Comparison of ENCODE assay signal across 23 cellular contexts in the genomic region with DNA sequence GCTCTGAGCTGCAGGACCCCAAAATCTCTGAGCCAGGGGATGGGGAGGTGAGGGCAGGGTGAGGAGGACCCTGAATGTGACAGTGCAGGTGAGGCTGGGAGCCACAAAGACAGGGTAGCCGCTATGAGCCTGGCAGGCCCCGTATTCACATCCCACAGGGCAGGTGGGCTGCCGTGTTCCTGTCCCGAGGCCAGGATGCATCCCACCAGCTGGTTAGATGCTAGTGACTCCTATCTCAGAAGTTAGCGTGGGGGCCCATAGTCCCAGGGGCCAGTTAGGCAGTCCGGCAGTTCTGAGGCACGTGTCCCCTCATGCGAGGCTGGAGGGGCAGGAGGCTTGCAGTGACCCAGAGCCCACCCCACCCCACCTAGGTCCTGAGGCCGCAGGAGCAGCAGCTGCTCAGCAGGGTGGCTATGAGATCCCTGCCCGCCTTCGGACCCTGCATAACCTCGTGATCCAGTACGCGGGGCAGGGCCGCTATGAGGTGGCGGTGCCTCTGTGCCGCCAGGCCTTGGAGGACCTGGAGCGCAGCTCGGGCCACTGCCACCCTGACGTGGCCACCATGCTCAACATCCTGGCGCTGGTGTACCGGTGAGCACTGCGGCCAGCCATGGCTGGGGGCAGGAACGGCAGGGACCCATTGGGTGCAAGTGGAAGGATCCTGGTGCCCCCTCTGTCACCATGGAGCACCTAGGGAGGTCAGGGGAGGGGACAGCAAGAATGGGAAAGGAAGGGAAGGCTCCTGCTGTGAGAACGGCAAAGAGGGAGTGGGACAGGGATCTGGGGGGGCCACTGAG. TPM values are rescaled to one million over a fixed set of nuclear protein-coding genes. Genes with fewer than 3 reads are reported as not detected.
DNase-seq lines count a peak whose midpoint lies in the region; ATAC-seq, FAIRE-seq and TF ChIP-seq lines count a peak whose summit lies in the region.
"Had no signal": no experiment of that assay in that cellular context is flagged by ENCODE, and none has a peak within 500 bp of the region (broad histone marks: within the 10 kb centered on the region; RNA-seq: fewer than 3 reads in every experiment).

No MANE protein-coding gene starts in this region.

- WGBS in K562 (ENCODE audit: insufficient coverage, low coverage, missing lambda C conversion rate), result 47% methylated on average over 11 of the region's 25 CpGs

- H2AFZ ChIP-seq in K562 (ENCODE audit: low read depth, low read length) (no peak overlapping the region), osteoblast (ENCODE audit: low read length) (no peak overlapping the region)

- POLR2A ChIA-PET in RWPE1 (lab: Yijun Ruan, JAX; ENCODE audit: low non-redundant PET) (no interaction called here), K562 (lab: Yijun Ruan, JAX) (interaction anchor here (0.6 kb wide), 1 partner anchor 55 kb away, joined by 4 read pairs; no protein-coding TSS in a partner anchor)

- CTCF ChIA-PET in RWPE1 (lab: Yijun Ruan, JAX), result no interaction called here
- CTCF ChIA-PET in K562 (lab: Yijun Ruan, JAX; ENCODE audit: low intra/inter-chr PET ratio), result no interaction called here

- TF ChIP-seq EP300 in K562 (IDR thresholded peaks at IDR 0.05; ENCODE audit: low read length), result no peak

- no TSS peak for BruUV-seq in K562 (replicated peaks; lab: Mats Ljungman, UMichigan)

- H3K4me1 ChIP-seq in K562 (replicated peaks in 1 of 2; ENCODE audit: control insufficient read depth in 2 of 2, insufficient read depth in 2 of 2, low read length in 2 of 2) (peaks cover 0 to 54% of the 10 kb centered on the region in 2 experiments; a peak in 2 of 5 replicates), osteoblast (ENCODE audit: insufficient read depth, low read length) (no peaks in the 10 kb centered on the region)
- H3K4me1 ChIP-seq: BE2C had no signal

- H3K4me2 ChIP-seq in K562 (ENCODE audit: insufficient read depth, low read length) (no peak overlapping the region), osteoblast (ENCODE audit: insufficient read depth, low read length) (no peak overlapping the region)

- DNase-seq in RWPE1 (ENCODE audit: low spot score) (no peak), K562 (ENCODE audit: extremely low read depth in 1 of 4, low spot score in 3 of 4) (no peak), osteoblast (ENCODE audit: insufficient read length, low spot score, missing footprints) (peak; percentile 85), epidermal melanocyte (ENCODE audit: insufficient read length, low spot score) (no peak), ureter (ENCODE audit: low spot score) (no peak)
- DNase-seq: BE2C, DMS79 treated with DMSO at 0.1 percent for 48 hours, Kasumi-1, NCI-H1694, NCI-H2081 treated with DMSO at 0.1 percent for 48 hours, NCI-H2171 treated with DMSO at 0.1 percent for 48 hours, NCI-H524 treated with DMSO at 0.1 percent for 48 hours, NCI-H82, OCI-M1, Right ventricle myocardium superior, SW 1271 had no signal

- H3K9me1 ChIP-seq in K562 (ENCODE audit: control insufficient read depth, insufficient read depth, low read length), result no peaks in the 10 kb centered on the region

- H3K9me3 ChIP-seq in K562 (replicated peaks; ENCODE audit: control insufficient read depth, insufficient read depth, low read depth, low read length) (no peaks in the 10 kb centered on the region), osteoblast (ENCODE audit: low read depth, low read length) (no peaks in the 10 kb centered on the region)
- H3K9me3 ChIP-seq: BE2C had no signal

- TF ChIP-seq POLR2A in K562 (conservative IDR thresholded peaks at IDR 0.05), result no peak

- no peaks in the 10 kb centered on the region for H3K27me3 ChIP-seq in K562 (ENCODE audit: control insufficient read depth in 2 of 2, insufficient read depth in 2 of 2, low read length in 2 of 2)
- no peaks in the 10 kb centered on the region for H3K27me3 ChIP-seq in osteoblast (ENCODE audit: insufficient read depth, low read length)

- H3K79me2 ChIP-seq in K562 (ENCODE audit: control insufficient read depth, insufficient read depth, low read length) (no peaks in the 10 kb centered on the region), osteoblast (ENCODE audit: insufficient read depth, low read length) (no peaks in the 10 kb centered on the region)

- H4K20me1 ChIP-seq in K562 (replicated peaks; ENCODE audit: control insufficient read depth, insufficient read depth, low read length) (peaks cover 3% of the 10 kb centered on the region; the same call in 1 of the 2 replicates), osteoblast (ENCODE audit: insufficient read depth, low read length) (peaks cover 9% of the 10 kb centered on the region)

- intact Hi-C loops in K562 (cut with micrococcal nuclease), result no loop called here

- TF ChIP-seq RAD21 in K562 (CRISPR knock-in tag; conservative IDR thresholded peaks at IDR 0.05 in 1 of 2, IDR thresholded peaks at IDR 0.05 in 1 of 2), result no peak

- H3K4me3 ChIP-seq in K562 (no peak overlapping the region), osteoblast (ENCODE audit: insufficient read depth, low read length) (no peak overlapping the region)

- ATAC-seq in K562, result no peak

- FAIRE-seq in K562 (lab: Jason Lieb, UNC), result no peak
- FAIRE-seq: H54, HTR-8/SVneo, RCC 7860 had no signal

- peaks cover 31% of the 10 kb centered on the region; the same call in 1 of the 3 replicates for H3K36me3 ChIP-seq in K562 (ENCODE audit: control insufficient read depth, insufficient read depth, low read length)
- H3K36me3 ChIP-seq in osteoblast (ENCODE audit: insufficient read depth, low read length), result peaks cover 21% of the 10 kb centered on the region
- H3K36me3 ChIP-seq: BE2C had no signal

- TF ChIP-seq CTCF in RWPE1 (conservative IDR thresholded peaks at IDR 0.05; ENCODE audit: low read depth), result no peak
- no peak for TF ChIP-seq CTCF in K562 (IDR thresholded peaks at IDR 0.05 in 2 of 3, conservative IDR thresholded peaks at IDR 0.05 in 1 of 3; ENCODE audit: insufficient read depth in 2 of 3, low read depth in 1 of 3, low read length in 3 of 3)
- TF ChIP-seq CTCF in osteoblast (IDR thresholded peaks at IDR 0.05; ENCODE audit: extremely low read depth, low read depth, low read length), result no peak

- in situ Hi-C loops in K562 (cut with MboI), result no loop called here

- H3K27ac ChIP-seq in RWPE1, result peak overlapping the region; percentile 35
- H3K27ac ChIP-seq in K562 (ENCODE audit: extremely low read depth, low read depth, low read length), result no peak overlapping the region
- no peak overlapping the region for H3K27ac ChIP-seq in osteoblast (ENCODE audit: low read depth, low read length)

- H3K9ac ChIP-seq in K562 (ENCODE audit: insufficient read depth in 1 of 2, low read depth in 2 of 2, low read length in 2 of 2), result peak overlapping the region in 1 of 2 experiments; percentile 32; a peak in 2 of 4 replicates

RNA-seq across cellular contexts. Expression of gene KLC3, which starts 7.2 kb away (rescaled TPM):
- 0.86 and 1.9 TPM in 2 replicates for total RNA-seq in K562 (2011; cell fraction: chromatin; rRNA removed; ENCODE audit: low replicate concordance)
- total RNA-seq in K562 (2011; cell fraction: nucleolus; rRNA removed), result 1.3 and 1.6 TPM in 2 replicates
- total RNA-seq in K562 (2011; cell fraction: nucleoplasm; rRNA removed), result 1.5 and 1.6 TPM in 2 replicates
- 1.2 and 1.3 TPM in 2 replicates for total RNA-seq in K562 (2014; rRNA removed)
- 0.22 TPM in 1 of 2 replicates, not detected in the other for total RNA-seq in K562 (2014; rRNA removed; fragmentation: Illumina TruSeq; extraction: Trizol)
- total RNA-seq in K562 (2015; rRNA removed; fragmentation: Illumina TruSeq; extraction: Trizol), result 0.19 TPM in 1 of 2 replicates, not detected in the other
- total RNA-seq in K562 (2021), result 0.56 and 0.71 TPM in 2 replicates
- 0.60 and 0.95 TPM in 2 replicates for polyA plus RNA-seq in K562 (2011; rRNA removed)
- 0.80 and 1.6 TPM in 2 replicates for polyA plus RNA-seq in K562 (2011; cell fraction: cytosol; rRNA removed)
- 1.0 and 2.1 TPM in 2 replicates for polyA plus RNA-seq in K562 (2011; cell fraction: nucleus; rRNA removed)
- 0.55 and 0.86 TPM in 2 replicates for polyA plus RNA-seq in K562 (2012)
- 0.21 and 0.43 TPM in 2 replicates for polyA plus RNA-seq in K562 (2014; fragmentation: Illumina TruSeq; extraction: Trizol)
- polyA plus RNA-seq in K562 (2014; fragmentation: Nextera tagmentation; extraction: Ambion mirVana), result under 1 TPM in 1 of 2 experiments, not detected in 1; 0.03 TPM
- 0.58 and 0.90 TPM in 2 replicates for polyA plus RNA-seq in K562 (2014; rRNA removed)
- polyA minus RNA-seq in K562 (2011; rRNA and poly(A)+ RNA removed), result 0.15 and 0.35 TPM in 2 replicates
- polyA minus RNA-seq in K562 (2011; cell fraction: cytosol; rRNA and poly(A)+ RNA removed), result 1.0 TPM in 1 of 2 replicates, not detected in the other
- polyA minus RNA-seq in K562 (2011; cell fraction: nucleus; rRNA and poly(A)+ RNA removed), result 0.22 TPM in 1 of 2 replicates, not detected in the other
- 0.29 and 0.72 TPM in 2 replicates for total RNA-seq in osteoblast
- total RNA-seq in ureter, result 1.3 TPM
- total RNA-seq: Right ventricle myocardium superior had no signal
- polyA plus RNA-seq: IgD-negative memory B cell had no signal

RNA-seq across cellular contexts. Expression of gene ERCC2, which starts 22.6 kb away (rescaled TPM):
- 133 and 285 TPM in 2 replicates for total RNA-seq in K562 (2011; cell fraction: chromatin; rRNA removed; ENCODE audit: low replicate concordance)
- total RNA-seq in K562 (2011; cell fraction: nucleolus; rRNA removed), result 121 and 134 TPM in 2 replicates
- total RNA-seq in K562 (2011; cell fraction: nucleoplasm; rRNA removed), result 92.9 and 95.2 TPM in 2 replicates
- 26.4 and 29.8 TPM in 2 replicates for total RNA-seq in K562 (2014; rRNA removed)
- 12.0 and 15.0 TPM in 2 replicates for total RNA-seq in K562 (2014; rRNA removed; fragmentation: Illumina TruSeq; extraction: Trizol)
- total RNA-seq in K562 (2015; rRNA removed; fragmentation: Illumina TruSeq; extraction: Trizol), result 12.9 and 13.9 TPM in 2 replicates
- 55.9 and 57.7 TPM in 2 replicates for total RNA-seq in K562 (2021)
- polyA plus RNA-seq in K562 (2011; rRNA removed), result 23.4 and 52.4 TPM in 2 replicates
- polyA plus RNA-seq in K562 (2011; cell fraction: cytosol; rRNA removed), result 23.5 and 48.2 TPM in 2 replicates
- 142 and 172 TPM in 2 replicates for polyA plus RNA-seq in K562 (2011; cell fraction: nucleus; rRNA removed)
- 37.7 and 45.1 TPM in 2 replicates for polyA plus RNA-seq in K562 (2012)
- 28.5 and 32.7 TPM in 2 replicates for polyA plus RNA-seq in K562 (2014; fragmentation: Illumina TruSeq; extraction: Trizol)
- 1 to 10 TPM; 2.2 to 2.4 TPM for polyA plus RNA-seq in K562 (2014; fragmentation: Nextera tagmentation; extraction: Ambion mirVana)
- 31.1 and 31.6 TPM in 2 replicates for polyA plus RNA-seq in K562 (2014; rRNA removed)
- polyA minus RNA-seq in K562 (2011; rRNA and poly(A)+ RNA removed), result 51.5 and 54.5 TPM in 2 replicates
- polyA minus RNA-seq in K562 (2011; cell fraction: cytosol; rRNA and poly(A)+ RNA removed), result 26.8 and 33.6 TPM in 2 replicates
- 37.0 and 57.0 TPM in 2 replicates for polyA minus RNA-seq in K562 (2011; cell fraction: nucleus; rRNA and poly(A)+ RNA removed)
- 47.4 and 52.5 TPM in 2 replicates for total RNA-seq in osteoblast
- total RNA-seq in ureter, result 26.1 TPM

RNA-seq across cellular contexts. Expression of gene CKM, which starts 25.1 kb away (rescaled TPM):
- not detected in 2 replicates for total RNA-seq in K562 (2011; cell fraction: chromatin; rRNA removed; ENCODE audit: low replicate concordance)
- total RNA-seq in K562 (2011; cell fraction: nucleolus; rRNA removed), result not detected in 2 replicates
- total RNA-seq in K562 (2011; cell fraction: nucleoplasm; rRNA removed), result not detected in 2 replicates
- total RNA-seq in K562 (2014; rRNA removed) (not detected in 2 replicates), K562 (2014; rRNA removed; fragmentation: Illumina TruSeq; extraction: Trizol) (not detected in 2 replicates), K562 (2015; rRNA removed; fragmentation: Illumina TruSeq; extraction: Trizol) (0.14 and 0.15 TPM in 2 replicates), K562 (2021) (0.09 and 0.11 TPM in 2 replicates), osteoblast (under 0.01 and 0.36 TPM in 2 replicates), ureter (2.8 TPM)
- polyA plus RNA-seq in K562 (2011; rRNA removed) (0.47 TPM in 1 of 2 replicates, not detected in the other), K562 (2014; fragmentation: Illumina TruSeq; extraction: Trizol) (not detected in 2 replicates), K562 (2014; fragmentation: Nextera tagmentation; extraction: Ambion mirVana) (under 1 TPM; 0.06 TPM), K562 (2014; rRNA removed) (0.08 and 0.17 TPM in 2 replicates)
- polyA plus RNA-seq in K562 (2011; cell fraction: cytosol; rRNA removed), result 0.22 and 0.62 TPM in 2 replicates
- 0.10 and 0.70 TPM in 2 replicates for polyA plus RNA-seq in K562 (2011; cell fraction: nucleus; rRNA removed)
- 0.13 and 0.30 TPM in 2 replicates for polyA plus RNA-seq in K562 (2012)
- 0.18 TPM in 1 of 2 replicates, not detected in the other for polyA minus RNA-seq in K562 (2011; rRNA and poly(A)+ RNA removed)
- not detected in 2 replicates for polyA minus RNA-seq in K562 (2011; cell fraction: cytosol; rRNA and poly(A)+ RNA removed)
- polyA minus RNA-seq in K562 (2011; cell fraction: nucleus; rRNA and poly(A)+ RNA removed), result 0.33 TPM in 1 of 2 replicates, not detected in the other
- total RNA-seq: A673, MCF 10A, SK-MEL-5 had no signal
- polyA plus RNA-seq: IgD-negative memory B cell had no signal

RNA-seq across cellular contexts. Expression of gene PPP1R13L, which starts 57.1 kb away (rescaled TPM):
- 13.7 and 25.0 TPM in 2 replicates for total RNA-seq in K562 (2011; cell fraction: chromatin; rRNA removed; ENCODE audit: low replicate concordance)
- 14.5 and 17.6 TPM in 2 replicates for total RNA-seq in K562 (2011; cell fraction: nucleolus; rRNA removed)
- total RNA-seq in K562 (2011; cell fraction: nucleoplasm; rRNA removed), result 15.8 and 21.6 TPM in 2 replicates
- total RNA-seq in K562 (2014; rRNA removed) (2.3 TPM in 2 replicates), K562 (2014; rRNA removed; fragmentation: Illumina TruSeq; extraction: Trizol) (0.84 and 1.0 TPM in 2 replicates), K562 (2015; rRNA removed; fragmentation: Illumina TruSeq; extraction: Trizol) (0.83 and 0.94 TPM in 2 replicates), K562 (2021) (4.5 and 6.7 TPM in 2 replicates), osteoblast (6.9 and 8.5 TPM in 2 replicates), ureter (108 TPM)
- polyA plus RNA-seq in K562 (2011; rRNA removed) (2.0 and 6.6 TPM in 2 replicates), K562 (2014; fragmentation: Illumina TruSeq; extraction: Trizol) (2.7 and 3.6 TPM in 2 replicates), K562 (2014; fragmentation: Nextera tagmentation; extraction: Ambion mirVana) (under 1 TPM; 0.32 to 0.82 TPM), K562 (2014; rRNA removed) (1.7 and 3.7 TPM in 2 replicates)
- polyA plus RNA-seq in K562 (2011; cell fraction: cytosol; rRNA removed), result 2.6 and 3.5 TPM in 2 replicates
- 16.5 and 21.1 TPM in 2 replicates for polyA plus RNA-seq in K562 (2011; cell fraction: nucleus; rRNA removed)
- polyA plus RNA-seq in K562 (2012), result 7.4 and 23.3 TPM in 2 replicates
- 1.6 and 2.6 TPM in 2 replicates for polyA minus RNA-seq in K562 (2011; rRNA and poly(A)+ RNA removed)
- 2.4 and 7.6 TPM in 2 replicates for polyA minus RNA-seq in K562 (2011; cell fraction: cytosol; rRNA and poly(A)+ RNA removed)
- 3.1 and 6.1 TPM in 2 replicates for polyA minus RNA-seq in K562 (2011; cell fraction: nucleus; rRNA and poly(A)+ RNA removed)

RNA-seq across cellular contexts. Expression of gene POLR1G, which starts 58.7 kb away (rescaled TPM):
- 7.5 and 14.6 TPM in 2 replicates for total RNA-seq in K562 (2011; cell fraction: chromatin; rRNA removed; ENCODE audit: low replicate concordance)
- 11.1 and 14.3 TPM in 2 replicates for total RNA-seq in K562 (2011; cell fraction: nucleolus; rRNA removed)
- total RNA-seq in K562 (2011; cell fraction: nucleoplasm; rRNA removed), result 9.8 and 10.3 TPM in 2 replicates
- 36.6 and 50.6 TPM in 2 replicates for total RNA-seq in K562 (2014; rRNA removed)
- total RNA-seq in K562 (2014; rRNA removed; fragmentation: Illumina TruSeq; extraction: Trizol), result 19.7 and 22.7 TPM in 2 replicates
- 50.1 and 51.0 TPM in 2 replicates for total RNA-seq in K562 (2015; rRNA removed; fragmentation: Illumina TruSeq; extraction: Trizol)
- 27.4 and 32.1 TPM in 2 replicates for total RNA-seq in K562 (2021)
- 8.5 and 9.7 TPM in 2 replicates for polyA plus RNA-seq in K562 (2011; rRNA removed)
- 11.0 and 17.1 TPM in 2 replicates for polyA plus RNA-seq in K562 (2011; cell fraction: cytosol; rRNA removed)
- polyA plus RNA-seq in K562 (2011; cell fraction: nucleus; rRNA removed), result 3.6 and 6.6 TPM in 2 replicates
- 5.1 and 14.9 TPM in 2 replicates for polyA plus RNA-seq in K562 (2012)
- polyA plus RNA-seq in K562 (2014; fragmentation: Illumina TruSeq; extraction: Trizol), result 32.6 and 37.4 TPM in 2 replicates
- polyA plus RNA-seq in K562 (2014; fragmentation: Nextera tagmentation; extraction: Ambion mirVana), result 1 to 10 TPM; 3.0 to 6.4 TPM
- polyA plus RNA-seq in K562 (2014; rRNA removed), result 29.2 and 31.7 TPM in 2 replicates
- polyA minus RNA-seq in K562 (2011; rRNA and poly(A)+ RNA removed), result 4.5 and 4.9 TPM in 2 replicates
- 12.2 and 12.9 TPM in 2 replicates for polyA minus RNA-seq in K562 (2011; cell fraction: cytosol; rRNA and poly(A)+ RNA removed)
- polyA minus RNA-seq in K562 (2011; cell fraction: nucleus; rRNA and poly(A)+ RNA removed), result 3.0 and 3.8 TPM in 2 replicates
- total RNA-seq in osteoblast, result 10.5 and 10.6 TPM in 2 replicates
- total RNA-seq in ureter, result 6.9 TPM
